In the genomic region with DNA sequence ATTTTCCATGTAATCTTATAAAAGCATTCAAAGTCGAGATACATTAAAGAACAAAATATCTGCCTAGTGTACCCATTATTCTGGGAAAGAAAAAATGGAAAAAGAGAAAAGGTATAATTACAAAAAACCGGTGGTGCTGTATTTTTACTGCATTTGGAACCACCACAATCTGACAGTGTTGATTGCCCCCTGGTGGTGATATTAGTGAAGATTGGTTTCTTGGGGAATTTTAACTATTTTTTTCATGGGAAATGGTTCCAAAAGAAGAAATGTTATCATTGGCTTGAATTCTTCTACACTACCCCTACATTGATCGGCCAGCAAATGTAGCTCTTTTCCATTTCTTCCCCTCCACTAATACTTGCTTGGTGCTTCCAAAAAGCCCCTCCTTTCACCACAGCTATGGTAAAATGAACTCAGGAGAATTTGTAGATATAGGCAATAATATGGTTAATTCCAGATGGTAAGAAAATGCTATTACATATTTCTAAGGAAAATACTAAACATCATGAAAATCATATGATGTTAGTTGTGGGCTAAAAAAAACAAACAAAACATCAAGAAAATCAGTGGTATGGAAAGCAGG, we compare ENCODE assay signal across 1 cellular context.
TF ChIP-seq lines count a peak whose summit lies in the region.

No MANE protein-coding gene starts in this region.

TF ChIP-seq in GM23338, 12 proteins besides CTCF, POLR2A, EP300 and RAD21 (continued from another document):
- TF ChIP-seq, protein P1, sequence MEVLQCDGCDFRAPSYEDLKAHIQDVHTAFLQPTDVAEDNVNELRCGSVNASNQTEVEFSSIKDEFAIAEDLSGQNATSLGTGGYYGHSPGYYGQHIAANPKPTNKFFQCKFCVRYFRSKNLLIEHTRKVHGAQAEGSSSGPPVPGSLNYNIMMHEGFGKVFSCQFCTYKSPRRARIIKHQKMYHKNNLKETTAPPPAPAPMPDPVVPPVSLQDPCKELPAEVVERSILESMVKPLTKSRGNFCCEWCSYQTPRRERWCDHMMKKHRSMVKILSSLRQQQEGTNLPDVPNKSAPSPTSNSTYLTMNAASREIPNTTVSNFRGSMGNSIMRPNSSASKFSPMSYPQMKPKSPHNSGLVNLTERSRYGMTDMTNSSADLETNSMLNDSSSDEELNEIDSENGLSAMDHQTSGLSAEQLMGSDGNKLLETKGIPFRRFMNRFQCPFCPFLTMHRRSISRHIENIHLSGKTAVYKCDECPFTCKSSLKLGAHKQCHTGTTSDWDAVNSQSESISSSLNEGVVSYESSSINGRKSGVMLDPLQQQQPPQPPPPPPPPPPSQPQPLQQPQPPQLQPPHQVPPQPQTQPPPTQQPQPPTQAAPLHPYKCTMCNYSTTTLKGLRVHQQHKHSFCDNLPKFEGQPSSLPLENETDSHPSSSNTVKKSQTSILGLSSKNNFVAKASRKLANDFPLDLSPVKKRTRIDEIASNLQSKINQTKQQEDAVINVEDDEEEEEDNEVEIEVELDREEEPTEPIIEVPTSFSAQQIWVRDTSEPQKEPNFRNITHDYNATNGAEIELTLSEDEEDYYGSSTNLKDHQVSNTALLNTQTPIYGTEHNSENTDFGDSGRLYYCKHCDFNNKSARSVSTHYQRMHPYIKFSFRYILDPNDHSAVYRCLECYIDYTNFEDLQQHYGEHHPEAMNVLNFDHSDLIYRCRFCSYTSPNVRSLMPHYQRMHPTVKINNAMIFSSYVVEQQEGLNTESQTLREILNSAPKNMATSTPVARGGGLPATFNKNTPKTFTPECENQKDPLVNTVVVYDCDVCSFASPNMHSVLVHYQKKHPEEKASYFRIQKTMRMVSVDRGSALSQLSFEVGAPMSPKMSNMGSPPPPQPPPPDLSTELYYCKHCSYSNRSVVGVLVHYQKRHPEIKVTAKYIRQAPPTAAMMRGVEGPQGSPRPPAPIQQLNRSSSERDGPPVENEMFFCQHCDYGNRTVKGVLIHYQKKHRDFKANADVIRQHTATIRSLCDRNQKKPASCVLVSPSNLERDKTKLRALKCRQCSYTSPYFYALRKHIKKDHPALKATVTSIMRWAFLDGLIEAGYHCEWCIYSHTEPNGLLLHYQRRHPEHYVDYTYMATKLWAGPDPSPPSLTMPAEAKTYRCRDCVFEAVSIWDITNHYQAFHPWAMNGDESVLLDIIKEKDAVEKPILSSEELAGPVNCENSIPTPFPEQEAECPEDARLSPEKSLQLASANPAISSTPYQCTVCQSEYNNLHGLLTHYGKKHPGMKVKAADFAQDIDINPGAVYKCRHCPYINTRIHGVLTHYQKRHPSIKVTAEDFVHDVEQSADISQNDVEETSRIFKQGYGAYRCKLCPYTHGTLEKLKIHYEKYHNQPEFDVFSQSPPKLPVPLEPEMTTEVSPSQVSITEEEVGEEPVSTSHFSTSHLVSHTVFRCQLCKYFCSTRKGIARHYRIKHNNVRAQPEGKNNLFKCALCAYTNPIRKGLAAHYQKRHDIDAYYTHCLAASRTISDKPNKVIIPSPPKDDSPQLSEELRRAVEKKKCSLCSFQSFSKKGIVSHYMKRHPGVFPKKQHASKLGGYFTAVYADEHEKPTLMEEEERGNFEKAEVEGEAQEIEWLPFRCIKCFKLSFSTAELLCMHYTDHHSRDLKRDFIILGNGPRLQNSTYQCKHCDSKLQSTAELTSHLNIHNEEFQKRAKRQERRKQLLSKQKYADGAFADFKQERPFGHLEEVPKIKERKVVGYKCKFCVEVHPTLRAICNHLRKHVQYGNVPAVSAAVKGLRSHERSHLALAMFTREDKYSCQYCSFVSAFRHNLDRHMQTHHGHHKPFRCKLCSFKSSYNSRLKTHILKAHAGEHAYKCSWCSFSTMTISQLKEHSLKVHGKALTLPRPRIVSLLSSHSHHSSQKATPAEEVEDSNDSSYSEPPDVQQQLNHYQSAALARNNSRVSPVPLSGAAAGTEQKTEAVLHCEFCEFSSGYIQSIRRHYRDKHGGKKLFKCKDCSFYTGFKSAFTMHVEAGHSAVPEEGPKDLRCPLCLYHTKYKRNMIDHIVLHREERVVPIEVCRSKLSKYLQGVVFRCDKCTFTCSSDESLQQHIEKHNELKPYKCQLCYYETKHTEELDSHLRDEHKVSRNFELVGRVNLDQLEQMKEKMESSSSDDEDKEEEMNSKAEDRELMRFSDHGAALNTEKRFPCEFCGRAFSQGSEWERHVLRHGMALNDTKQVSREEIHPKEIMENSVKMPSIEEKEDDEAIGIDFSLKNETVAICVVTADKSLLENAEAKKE (CRISPR knock-in tag; IDR thresholded peaks at IDR 0.05): no peak
- TF ChIP-seq POLR2AphosphoS5 (IDR thresholded peaks at IDR 0.05; ENCODE audit: low read depth): no peak
- TF ChIP-seq STAT1 (IDR thresholded peaks at IDR 0.05; ENCODE audit: unreplicated experiment): no peak
- TF ChIP-seq EZH2 (IDR thresholded peaks at IDR 0.05; ENCODE audit: low read depth, unreplicated experiment): no peak
- TF ChIP-seq ZNF114 (CRISPR knock-in tag; IDR thresholded peaks at IDR 0.05): no peak
